ENCODE assay signal across 9 cellular contexts in genomic region chr12:113071427-113072112, GRCh38. TPM values are rescaled to one million over a fixed set of nuclear protein-coding genes. Genes with fewer than 3 reads are reported as not detected.
A peak's percentile ranks its signal among the peaks of the same experiment; 100 is the strongest.
DNase-seq lines count a peak whose midpoint lies in the region; ATAC-seq and TF ChIP-seq lines count a peak whose summit lies in the region.
"Had no signal": no experiment of that assay in that cellular context is flagged by ENCODE, and none has a peak within 500 bp of the region (broad histone marks: within the 10 kb centered on the region; RNA-seq: fewer than 3 reads in every experiment).

No MANE protein-coding gene starts in this region.

- peak overlapping the region; percentile 73 for H3K27ac ChIP-seq in right cardiac atrium (ENCODE audit: low read length)
- peak overlapping the region; percentile 80 to 82 for H3K27ac ChIP-seq in testis
- H3K27ac ChIP-seq in uterus: peak overlapping the region in 1 of 2 donors; percentile 64
- H3K27ac ChIP-seq: SJCRH30 had no signal

- no peak overlapping the region for H3K4me3 Mint-ChIP-seq in activated naive CD4-positive, alpha-beta T cell treated with anti-CD3 and anti-CD28 coated beads, Interleukin-2, amount 50 U/mL, for 24 hours
- no peak overlapping the region for H3K4me3 Mint-ChIP-seq in activated naive CD4-positive, alpha-beta T cell treated with anti-CD3 and anti-CD28 coated beads, Interleukin-2, amount 10 ng/mL, durations not matched to agents 7 days and 5 days

- H3K4me3 ChIP-seq in NT2/D1 (ENCODE audit: insufficient read length, low read depth) (no peak overlapping the region), right cardiac atrium (ENCODE audit: low read length) (no peak overlapping the region), testis (no peak overlapping the region), uterus (no peak overlapping the region)
- H3K4me3 ChIP-seq: SJCRH30 had no signal

- H3K9ac ChIP-seq in NT2/D1 (ENCODE audit: insufficient read length, low read depth): peak overlapping the region; percentile 23

- TF ChIP-seq POLR2A in testis (IDR thresholded peaks at IDR 0.05) (no peak), uterus (IDR thresholded peaks at IDR 0.05) (no peak)

- TF ChIP-seq CTCF in testis (IDR thresholded peaks at IDR 0.05) (no peak), uterus (IDR thresholded peaks at IDR 0.05) (no peak)

- intact Hi-C loops in right cardiac atrium (cut with DNase I) (no loop called here), testis (cut with DNase I; ENCODE audit: low total_unique reads) (no loop called here), uterus (cut with DNase I; ENCODE audit: low total_unique reads) (no loop called here)

- H3K4me1 ChIP-seq in NT2/D1 (ENCODE audit: insufficient read depth, insufficient read length): peaks cover 28% of the 10 kb centered on the region
- peaks cover 2% of the 10 kb centered on the region for H3K4me1 ChIP-seq in right cardiac atrium (ENCODE audit: control insufficient read depth, insufficient read depth, low read length)
- H3K4me1 ChIP-seq in testis: peaks cover 22% of the 10 kb centered on the region
- H3K4me1 ChIP-seq in uterus: no peaks in the 10 kb centered on the region
- H3K4me1 ChIP-seq: SJCRH30 had no signal

- peaks cover 79% of the 10 kb centered on the region for H3K4me1 Mint-ChIP-seq in activated naive CD4-positive, alpha-beta T cell treated with anti-CD3 and anti-CD28 coated beads, Interleukin-2, amount 50 U/mL, for 24 hours
- H3K4me1 Mint-ChIP-seq in activated naive CD4-positive, alpha-beta T cell treated with anti-CD3 and anti-CD28 coated beads, Interleukin-2, amount 10 ng/mL, durations not matched to agents 7 days and 5 days: peaks cover 14% of the 10 kb centered on the region

- H3K36me3 ChIP-seq in NT2/D1 (ENCODE audit: insufficient read depth, insufficient read length, low read length) (no peaks in the 10 kb centered on the region), testis (ENCODE audit: low read depth, missing control alignments) (no peaks in the 10 kb centered on the region), uterus (no peaks in the 10 kb centered on the region)
- H3K36me3 ChIP-seq: SJCRH30 had no signal

- peak; percentile 44 to 73 for ATAC-seq in right cardiac atrium

- WGBS in right cardiac atrium: 58% methylated on average over 19 of the region's 19 CpGs
- WGBS in testis, 2 donors: 31 to 40% methylated on average over 15 to 19 of the region's 19 CpGs

- peaks cover under 1% of the 10 kb centered on the region for H3K36me3 Mint-ChIP-seq in activated naive CD4-positive, alpha-beta T cell treated with anti-CD3 and anti-CD28 coated beads, Interleukin-2, amount 50 U/mL, for 24 hours
- no peaks in the 10 kb centered on the region for H3K36me3 Mint-ChIP-seq in activated naive CD4-positive, alpha-beta T cell treated with anti-CD3 and anti-CD28 coated beads, Interleukin-2, amount 10 ng/mL, durations not matched to agents 7 days and 5 days

- no peaks in the 10 kb centered on the region for H3K27me3 Mint-ChIP-seq in activated naive CD4-positive, alpha-beta T cell treated with anti-CD3 and anti-CD28 coated beads, Interleukin-2, amount 50 U/mL, for 24 hours
- H3K27me3 Mint-ChIP-seq in activated naive CD4-positive, alpha-beta T cell treated with anti-CD3 and anti-CD28 coated beads, Interleukin-2, amount 10 ng/mL, durations not matched to agents 7 days and 5 days: no peaks in the 10 kb centered on the region

- H3K9me3 Mint-ChIP-seq in activated naive CD4-positive, alpha-beta T cell treated with anti-CD3 and anti-CD28 coated beads, Interleukin-2, amount 50 U/mL, for 24 hours: no peaks in the 10 kb centered on the region
- H3K9me3 Mint-ChIP-seq in activated naive CD4-positive, alpha-beta T cell treated with anti-CD3 and anti-CD28 coated beads, Interleukin-2, amount 10 ng/mL, durations not matched to agents 7 days and 5 days: no peaks in the 10 kb centered on the region

- H3K27ac Mint-ChIP-seq in activated naive CD4-positive, alpha-beta T cell treated with anti-CD3 and anti-CD28 coated beads, Interleukin-2, amount 50 U/mL, for 24 hours: peak overlapping the region; percentile 77
- no peak overlapping the region for H3K27ac Mint-ChIP-seq in activated naive CD4-positive, alpha-beta T cell treated with anti-CD3 and anti-CD28 coated beads, Interleukin-2, amount 10 ng/mL, durations not matched to agents 7 days and 5 days

- no peak for DNase-seq in activated naive CD4-positive, alpha-beta T cell treated with anti-CD3 and anti-CD28 coated beads, Interleukin-2, amount 10 ng/mL, durations not matched to agents 7 days and 5 days
- DNase-seq in NT2/D1 (ENCODE audit: low read depth, low spot score): no peak
- peak in 1 of 3 donors; percentile 87 for DNase-seq in right cardiac atrium
- peak; percentile 58 for DNase-seq in testis
- no peak for DNase-seq in cortex of kidney (lab: John Stamatoyannopoulos, UW)
- DNase-seq in uterus: no peak
- DNase-seq in DMS114 treated with DMSO at 0.1 percent for 48 hours (lab: John Stamatoyannopoulos, UW; ENCODE audit: unreplicated experiment): no peak
- DNase-seq: SJCRH30 had no signal

- H3K27me3 ChIP-seq in NT2/D1 (ENCODE audit: insufficient read depth, insufficient read length) (peaks cover 25% of the 10 kb centered on the region), right cardiac atrium (ENCODE audit: control insufficient read depth, insufficient read depth) (no peaks in the 10 kb centered on the region), testis (no peaks in the 10 kb centered on the region), uterus (no peaks in the 10 kb centered on the region)

- H3K9me3 ChIP-seq in NT2/D1 (ENCODE audit: insufficient read depth, low read length): no peaks in the 10 kb centered on the region
- H3K9me3 ChIP-seq in right cardiac atrium (ENCODE audit: control insufficient read depth, low read length): no peaks in the 10 kb centered on the region
- no peaks in the 10 kb centered on the region for H3K9me3 ChIP-seq in testis
- H3K9me3 ChIP-seq in uterus: no peaks in the 10 kb centered on the region
- H3K9me3 ChIP-seq: SJCRH30 had no signal

- CTCF ChIA-PET in activated naive CD4-positive, alpha-beta T cell treated with anti-CD3 and anti-CD28 coated beads, Interleukin-2, amount 10 ng/mL, durations not matched to agents 7 days and 5 days (lab: Charles Lee): interaction anchor here (1.4 to 1.9 kb wide), 2 partner anchors 81 to 103 kb away, joined by 3 to 6 read pairs; no protein-coding TSS in a partner anchor

RNA-seq across cellular contexts. Expression of gene DTX1, which starts 15.0 kb away (rescaled TPM):
- total RNA-seq in right cardiac atrium (1 to 10 TPM; 2.0 to 4.9 (median 3.9) TPM), testis (10 to 100 TPM; 22.8 to 26.9 TPM), uterus (1 to 10 TPM; 2.4 to 8.6 (median 3.1) TPM)
- polyA plus RNA-seq in right cardiac atrium (1.2 TPM), testis (ENCODE audit: insufficient read depth, low read depth, low replicate concordance) (15.0 TPM)
- total RNA-seq: SJCRH30 had no signal
